In the genomic region with DNA sequence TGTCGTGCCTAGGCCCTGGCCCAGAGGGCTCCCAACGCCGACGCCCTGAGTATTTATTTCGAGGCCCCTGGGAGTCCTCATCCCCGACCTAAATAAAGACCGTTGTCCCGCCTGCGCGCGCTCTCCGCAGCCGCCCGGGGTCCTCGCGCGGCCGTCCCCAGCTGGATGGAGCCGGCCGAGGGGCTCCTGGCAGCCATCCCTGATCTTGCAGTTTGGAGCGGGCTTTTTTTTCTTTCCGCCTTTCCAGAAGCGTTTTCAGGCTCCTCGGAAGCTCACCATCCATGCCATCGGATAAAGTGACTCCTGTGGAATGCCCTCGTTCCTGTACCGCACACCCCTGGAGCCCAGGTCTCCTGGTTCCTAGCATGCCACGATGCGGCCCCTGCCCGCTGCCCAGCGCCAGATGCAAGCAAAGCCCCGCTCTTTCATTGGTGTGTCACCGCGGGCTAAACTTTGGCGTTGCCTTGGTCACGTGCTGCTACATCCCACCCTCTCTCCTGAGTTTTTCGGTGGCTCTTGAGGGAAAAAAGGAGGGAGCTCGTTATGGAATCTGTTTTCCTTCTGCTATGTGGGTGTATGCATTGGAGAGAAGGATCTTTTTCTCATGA, we compare ENCODE assay signal across 8 cellular contexts. TPM values are rescaled to one million over a fixed set of nuclear protein-coding genes. Genes with fewer than 3 reads are reported as not detected.
DNase-seq lines count a peak whose midpoint lies in the region; ATAC-seq and TF ChIP-seq lines count a peak whose summit lies in the region.

No MANE protein-coding gene starts in this region.

- peaks cover 6% of the 10 kb centered on the region for H3K27me3 ChIP-seq in neutrophil

- peak overlapping the region; percentile 78 to 79 for H3K4me3 ChIP-seq in neutrophil (ENCODE audit: low read depth in 1 of 2, low read length in 1 of 2)

- H3K9me3 ChIP-seq in neutrophil: no peaks in the 10 kb centered on the region

- H3K36me3 ChIP-seq in neutrophil: no peaks in the 10 kb centered on the region

- no peaks in the 10 kb centered on the region for H3K27me3 Mint-ChIP-seq in activated T-helper 1 cell treated with anti-CD3 and anti-CD28 coated beads, Interleukin-12 subunit alpha, Interleukin-12 subunit beta, Interleukin-2, Interleukin-4 antibody, amounts not matched to agents 30 ng/mL and 10 ng/mL and 1 ng/mL, durations not matched to agents 14 hours and 24 hours and 36 hours (ENCODE audit: insufficient read depth)

- peaks cover 2% of the 10 kb centered on the region for H3K36me3 Mint-ChIP-seq in activated T-helper 1 cell treated with anti-CD3 and anti-CD28 coated beads, Interleukin-12 subunit alpha, Interleukin-12 subunit beta, Interleukin-2, Interleukin-4 antibody, amounts not matched to agents 30 ng/mL and 10 ng/mL and 1 ng/mL, durations not matched to agents 14 hours and 24 hours and 36 hours (ENCODE audit: low read depth)

- H3K4me1 ChIP-seq in neutrophil (ENCODE audit: control insufficient read depth in 1 of 2, insufficient read depth in 1 of 2, low read depth in 1 of 2, low read length in 1 of 2): peaks cover 17 to 18% of the 10 kb centered on the region in 2 experiments

- H3K9me3 Mint-ChIP-seq in activated T-helper 1 cell treated with anti-CD3 and anti-CD28 coated beads, Interleukin-12 subunit alpha, Interleukin-12 subunit beta, Interleukin-2, Interleukin-4 antibody, amounts not matched to agents 30 ng/mL and 10 ng/mL and 1 ng/mL, durations not matched to agents 14 hours and 24 hours and 36 hours: no peaks in the 10 kb centered on the region

- no peak for ATAC-seq in GM19455 (IDR thresholded peaks at IDR 0.05; ENCODE audit: unreplicated experiment)
- no peak for ATAC-seq in GM19324 (IDR thresholded peaks at IDR 0.05; ENCODE audit: low FRiP score, unreplicated experiment)

- peak overlapping the region; percentile 92 for H3K4me3 Mint-ChIP-seq in activated T-helper 1 cell treated with anti-CD3 and anti-CD28 coated beads, Interleukin-12 subunit alpha, Interleukin-12 subunit beta, Interleukin-2, Interleukin-4 antibody, amounts not matched to agents 30 ng/mL and 10 ng/mL and 1 ng/mL, durations not matched to agents 14 hours and 24 hours and 36 hours

- intact Hi-C loops in activated T-helper 1 cell treated with anti-CD3 and anti-CD28 coated beads, Interleukin-12 subunit alpha, Interleukin-12 subunit beta, Interleukin-2, Interleukin-4 antibody, amounts not matched to agents 30 ng/mL and 10 ng/mL and 1 ng/mL, durations not matched to agents 14 hours and 24 hours and 36 hours (cut with micrococcal nuclease): loop anchor here (2.0 kb wide), 4 partner anchors 68 to 168 kb away; partner anchors contain the start of genes LLGL2 and SLC25A19

- no peak overlapping the region for H3K27ac ChIP-seq in neutrophil

- DNase-seq in NCI-H2107 treated with DMSO at 0.1 percent for 48 hours (lab: John Stamatoyannopoulos, UW; ENCODE audit: unreplicated experiment) (peak; percentile 37), NCI-H2107 (lab: John Stamatoyannopoulos, UW) (no peak), NCI-H2227 (lab: John Stamatoyannopoulos, UW; ENCODE audit: unreplicated experiment) (peak; percentile 78), glomerular visceral epithelial cell (ENCODE audit: extremely low spot score) (peak; percentile 42)
- no peak for DNase-seq in activated T-helper 1 cell treated with anti-CD3 and anti-CD28 coated beads, Interleukin-12 subunit alpha, Interleukin-12 subunit beta, Interleukin-2, Interleukin-4 antibody, amounts not matched to agents 30 ng/mL and 10 ng/mL and 1 ng/mL, durations not matched to agents 14 hours and 24 hours and 36 hours (ENCODE audit: low spot score)

- no peak for TF ChIP-seq CTCF in neutrophil (IDR thresholded peaks at IDR 0.05)

- peak overlapping the region; percentile 84 for H3K27ac Mint-ChIP-seq in activated T-helper 1 cell treated with anti-CD3 and anti-CD28 coated beads, Interleukin-12 subunit alpha, Interleukin-12 subunit beta, Interleukin-2, Interleukin-4 antibody, amounts not matched to agents 30 ng/mL and 10 ng/mL and 1 ng/mL, durations not matched to agents 14 hours and 24 hours and 36 hours

- peaks cover 35% of the 10 kb centered on the region for H3K4me1 Mint-ChIP-seq in activated T-helper 1 cell treated with anti-CD3 and anti-CD28 coated beads, Interleukin-12 subunit alpha, Interleukin-12 subunit beta, Interleukin-2, Interleukin-4 antibody, amounts not matched to agents 30 ng/mL and 10 ng/mL and 1 ng/mL, durations not matched to agents 14 hours and 24 hours and 36 hours (ENCODE audit: low read depth)

RNA-seq across cellular contexts. Expression of gene TMEM94, which starts 0.7 kb away (rescaled TPM):
- 67.0 and 70.4 TPM in 2 replicates for total RNA-seq in activated T-helper 1 cell treated with anti-CD3 and anti-CD28 coated beads, Interleukin-12 subunit alpha, Interleukin-12 subunit beta, Interleukin-2, Interleukin-4 antibody, amounts not matched to agents 30 ng/mL and 10 ng/mL and 1 ng/mL, durations not matched to agents 14 hours and 24 hours and 36 hours

RNA-seq across cellular contexts. Expression of gene GRB2, which starts 51.7 kb away (rescaled TPM):
- total RNA-seq in activated T-helper 1 cell treated with anti-CD3 and anti-CD28 coated beads, Interleukin-12 subunit alpha, Interleukin-12 subunit beta, Interleukin-2, Interleukin-4 antibody, amounts not matched to agents 30 ng/mL and 10 ng/mL and 1 ng/mL, durations not matched to agents 14 hours and 24 hours and 36 hours: 172 and 183 TPM in 2 replicates

RNA-seq across cellular contexts. Expression of gene CASKIN2, which starts 58.2 kb away (rescaled TPM):
- 0.88 and 2.0 TPM in 2 replicates for total RNA-seq in activated T-helper 1 cell treated with anti-CD3 and anti-CD28 coated beads, Interleukin-12 subunit alpha, Interleukin-12 subunit beta, Interleukin-2, Interleukin-4 antibody, amounts not matched to agents 30 ng/mL and 10 ng/mL and 1 ng/mL, durations not matched to agents 14 hours and 24 hours and 36 hours

RNA-seq across cellular contexts. Expression of gene TSEN54, which starts 59.2 kb away (rescaled TPM):
- total RNA-seq in activated T-helper 1 cell treated with anti-CD3 and anti-CD28 coated beads, Interleukin-12 subunit alpha, Interleukin-12 subunit beta, Interleukin-2, Interleukin-4 antibody, amounts not matched to agents 30 ng/mL and 10 ng/mL and 1 ng/mL, durations not matched to agents 14 hours and 24 hours and 36 hours: 65.9 and 72.6 TPM in 2 replicates

Comparison
In these comparisons a context has a peak if more than half of its experiments do, and no peak if none do; other contexts are left out.
1. DNase-seq: peak in NCI-H2107 treated with DMSO at 0.1 percent for 48 hours (single experiment), NCI-H2227 (single experiment) and glomerular visceral epithelial cell (single experiment); none in NCI-H2107 (single experiment) and activated T-helper 1 cell treated with anti-CD3 and anti-CD28 coated beads, Interleukin-12 subunit alpha, Interleukin-12 subunit beta, Interleukin-2, Interleukin-4 antibody, amounts not matched to agents 30 ng/mL and 10 ng/mL and 1 ng/mL, durations not matched to agents 14 hours and 24 hours and 36 hours (single experiment).